12 cellular contexts compared by ENCODE assay signal in genomic region chr10:112783653-112784426, GRCh38.
DNase-seq lines count a peak whose midpoint lies in the region; ATAC-seq and FAIRE-seq lines count a peak whose summit lies in the region.
"Had no signal": no experiment of that assay in that cellular context is flagged by ENCODE, and none has a peak within 500 bp of the region (broad histone marks: within the 10 kb centered on the region; RNA-seq: fewer than 3 reads in every experiment).

No MANE protein-coding gene starts in this region.

- H3K9me3 Mint-ChIP-seq in activated T-helper 2 cell treated with anti-CD3 and anti-CD28 coated beads, Interferon-gamma antibody, Interleukin-2, Interleukin-4, amounts not matched to agents 10 μg/mL and 5 μg/mL and 100 μg/mL, durations not matched to agents 14 hours and 24 hours and 36 hours = no peaks in the 10 kb centered on the region

- ATAC-seq in left cardiac atrium (peak; percentile 33 to 58), GM18861 (IDR thresholded peaks at IDR 0.05; ENCODE audit: unreplicated experiment) (no peak)

- no peaks in the 10 kb centered on the region for H3K27me3 Mint-ChIP-seq in activated T-helper 2 cell treated with anti-CD3 and anti-CD28 coated beads, Interferon-gamma antibody, Interleukin-2, Interleukin-4, amounts not matched to agents 10 μg/mL and 5 μg/mL and 100 μg/mL, durations not matched to agents 14 hours and 24 hours and 36 hours (ENCODE audit: low read depth)
- H3K27me3 Mint-ChIP-seq: activated naive CD8-positive, alpha-beta T cell treated with anti-CD3 and anti-CD28 coated beads, Interleukin-2, amount 10 ng/mL, durations not matched to agents 7 days and 5 days had no signal

- DNase-seq in NCI-H187 treated with DMSO at 0.1 percent for 48 hours (lab: John Stamatoyannopoulos, UW) (peak; percentile 14), NCI-H187 (lab: John Stamatoyannopoulos, UW) (no peak), NCI-H748 (lab: John Stamatoyannopoulos, UW; ENCODE audit: unreplicated experiment) (peak; percentile 70), left cardiac atrium (no peak), retina (peak; percentile 35), frontal cortex (ENCODE audit: low spot score in 2 of 2) (no peak)
- DNase-seq in activated T-helper 2 cell treated with anti-CD3 and anti-CD28 coated beads, Interferon-gamma antibody, Interleukin-2, Interleukin-4, amounts not matched to agents 10 μg/mL and 5 μg/mL and 100 μg/mL, durations not matched to agents 14 hours and 24 hours and 36 hours (ENCODE audit: low spot score) = no peak
- DNase-seq: ACHN; activated naive CD8-positive, alpha-beta T cell treated with anti-CD3 and anti-CD28 coated beads, Interleukin-2, amount 10 ng/mL, durations not matched to agents 7 days and 5 days; SIG-M5 had no signal

- H3K36me3 Mint-ChIP-seq in activated T-helper 2 cell treated with anti-CD3 and anti-CD28 coated beads, Interferon-gamma antibody, Interleukin-2, Interleukin-4, amounts not matched to agents 10 μg/mL and 5 μg/mL and 100 μg/mL, durations not matched to agents 14 hours and 24 hours and 36 hours (ENCODE audit: low read depth) = no peaks in the 10 kb centered on the region

- peaks cover 2% of the 10 kb centered on the region for H3K4me1 Mint-ChIP-seq in activated T-helper 2 cell treated with anti-CD3 and anti-CD28 coated beads, Interferon-gamma antibody, Interleukin-2, Interleukin-4, amounts not matched to agents 10 μg/mL and 5 μg/mL and 100 μg/mL, durations not matched to agents 14 hours and 24 hours and 36 hours (ENCODE audit: low read depth)
- H3K4me1 Mint-ChIP-seq: activated naive CD8-positive, alpha-beta T cell treated with anti-CD3 and anti-CD28 coated beads, Interleukin-2, amount 10 ng/mL, durations not matched to agents 7 days and 5 days had no signal

- intact Hi-C loops in left cardiac atrium (cut with DNase I) = no loop called here
- intact Hi-C loops in activated T-helper 2 cell treated with anti-CD3 and anti-CD28 coated beads, Interferon-gamma antibody, Interleukin-2, Interleukin-4, amounts not matched to agents 10 μg/mL and 5 μg/mL and 100 μg/mL, durations not matched to agents 14 hours and 24 hours and 36 hours (cut with micrococcal nuclease) = no loop called here

- no peak overlapping the region for H3K4me3 Mint-ChIP-seq in activated T-helper 2 cell treated with anti-CD3 and anti-CD28 coated beads, Interferon-gamma antibody, Interleukin-2, Interleukin-4, amounts not matched to agents 10 μg/mL and 5 μg/mL and 100 μg/mL, durations not matched to agents 14 hours and 24 hours and 36 hours (ENCODE audit: low read depth)
- H3K4me3 Mint-ChIP-seq: activated naive CD8-positive, alpha-beta T cell treated with anti-CD3 and anti-CD28 coated beads, Interleukin-2, amount 10 ng/mL, durations not matched to agents 7 days and 5 days had no signal

- no peak for FAIRE-seq in frontal cortex (lab: Jason Lieb, UNC)
- FAIRE-seq: D721Med had no signal

- no peak overlapping the region for H3K27ac Mint-ChIP-seq in activated T-helper 2 cell treated with anti-CD3 and anti-CD28 coated beads, Interferon-gamma antibody, Interleukin-2, Interleukin-4, amounts not matched to agents 10 μg/mL and 5 μg/mL and 100 μg/mL, durations not matched to agents 14 hours and 24 hours and 36 hours
- H3K27ac Mint-ChIP-seq: activated naive CD8-positive, alpha-beta T cell treated with anti-CD3 and anti-CD28 coated beads, Interleukin-2, amount 10 ng/mL, durations not matched to agents 7 days and 5 days had no signal

Comparison
In these comparisons a context has a peak if more than half of its experiments do, and no peak if none do; other contexts are left out.
1. DNase-seq: peak in NCI-H187 treated with DMSO at 0.1 percent for 48 hours (single experiment), NCI-H748 (single experiment) and retina (single experiment); none in NCI-H187 (0 of 2), left cardiac atrium (single experiment), activated T-helper 2 cell treated with anti-CD3 and anti-CD28 coated beads, Interferon-gamma antibody, Interleukin-2, Interleukin-4, amounts not matched to agents 10 μg/mL and 5 μg/mL and 100 μg/mL, durations not matched to agents 14 hours and 24 hours and 36 hours (single experiment) and frontal cortex (0 of 2).